In the genomic region with DNA sequence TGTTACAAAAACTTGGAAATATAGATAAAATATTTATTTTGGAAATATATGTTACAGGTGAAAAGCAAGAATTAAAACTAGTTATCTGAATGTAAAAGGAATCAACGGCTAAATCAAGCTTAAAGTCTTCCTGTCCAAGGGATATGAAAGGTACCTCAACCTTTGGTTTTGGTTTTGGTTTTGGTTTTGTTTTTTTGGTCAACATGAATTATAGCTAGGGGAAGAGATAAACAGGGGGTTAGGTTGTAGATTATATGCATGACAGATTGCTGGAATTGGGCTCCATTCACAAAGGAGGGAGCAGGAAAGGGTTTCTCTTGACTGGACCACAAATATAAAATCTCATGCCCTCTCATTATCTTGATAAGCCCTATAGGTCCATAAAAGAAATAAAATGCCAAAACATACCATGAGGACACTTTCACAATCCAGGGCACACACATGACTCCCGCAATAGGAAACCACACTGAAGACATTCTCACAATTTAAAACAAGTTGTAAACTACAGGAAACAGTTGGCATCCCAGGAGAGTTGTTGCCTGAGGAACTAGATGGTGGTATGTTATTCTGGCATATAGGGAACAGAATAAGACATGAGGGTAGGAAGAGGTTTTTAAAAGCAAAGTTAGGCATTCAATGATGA, we compare ENCODE assay signal across 1 cellular context.
TF ChIP-seq lines count a peak whose summit lies in the region.

No MANE protein-coding gene starts in this region.

TF ChIP-seq in GM23338, 12 proteins besides CTCF, POLR2A, EP300 and RAD21 (continued from another document):
- no peak for TF ChIP-seq ZNF462 (CRISPR knock-in tag; IDR thresholded peaks at IDR 0.05)
- no peak for TF ChIP-seq EZH2phosphoT487 (IDR thresholded peaks at IDR 0.05; ENCODE audit: unreplicated experiment)
- TF ChIP-seq CREB1 (CRISPR knock-in tag; IDR thresholded peaks at IDR 0.05; ENCODE audit: low read depth), result no peak
- no peak for TF ChIP-seq EZH2 (IDR thresholded peaks at IDR 0.05; ENCODE audit: low read depth, unreplicated experiment)
- TF ChIP-seq ZNF331 (CRISPR knock-in tag; IDR thresholded peaks at IDR 0.05; ENCODE audit: low read depth), result no peak
- no peak for TF ChIP-seq ETS1 (IDR thresholded peaks at IDR 0.05)
